11 cellular contexts compared by ENCODE assay signal in the genomic region with DNA sequence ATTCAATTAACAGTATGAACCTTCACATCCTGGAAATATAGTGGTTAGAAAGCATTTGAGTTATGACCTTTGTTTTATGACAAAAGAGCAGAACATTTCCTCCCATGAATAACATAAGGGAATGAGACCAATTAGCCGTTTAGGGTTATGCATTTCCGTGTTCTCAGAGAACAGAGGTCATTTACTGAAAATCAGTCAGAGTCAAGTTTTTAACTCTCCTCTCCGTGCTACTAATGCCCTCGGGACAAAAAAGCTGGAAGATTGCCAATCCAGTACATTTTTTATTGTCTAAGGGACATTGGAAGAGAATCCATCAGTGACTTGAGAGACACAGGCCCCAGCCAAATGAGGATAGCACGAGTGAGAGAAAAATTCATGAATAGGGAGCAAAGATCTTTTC.
DNase-seq lines count a peak whose midpoint lies in the region; ATAC-seq and TF ChIP-seq lines count a peak whose summit lies in the region.
"Had no signal": no experiment of that assay in that cellular context is flagged by ENCODE, and none has a peak within 500 bp of the region (broad histone marks: within the 10 kb centered on the region; RNA-seq: fewer than 3 reads in every experiment).

No MANE protein-coding gene starts in this region.

- in situ Hi-C loops in transverse colon (cut with MboI; ENCODE audit: low pct_ligation_motif_present in 1 of 4, low pct_unique_long_range_greater_than_20kb in 1 of 4, low sequenced_read_pairs in 3 of 4): no loop called here

- H4K20me1 ChIP-seq in GM23338 (replicated peaks; ENCODE audit: insufficient read depth): no peaks in the 10 kb centered on the region

- POLR2A ChIA-PET in WTC11 (lab: Charles Lee): no interaction called here

- H3K4me3 Mint-ChIP-seq in WTC11 (no peak overlapping the region), GM23338 (no peak overlapping the region)
- H3K4me3 Mint-ChIP-seq in T-helper 2 cell treated with Interferon-gamma antibody and Interleukin-4, amounts not matched to agents 5 μg/mL and 100 μg/mL, for 36 hours: no peak overlapping the region

- no peak overlapping the region for H3K27ac ChIP-seq in right atrium auricular region
- peak overlapping the region; percentile 52 for H3K27ac ChIP-seq in left ventricle myocardium inferior (replicated peaks)
- H3K27ac ChIP-seq in transverse colon: peak overlapping the region; percentile 32 to 64 (median 46)
- H3K27ac ChIP-seq in GM23338 (ENCODE audit: low read depth): no peak overlapping the region

- H3K9me3 Mint-ChIP-seq in WTC11 (peaks cover 17% of the 10 kb centered on the region), GM23338 (peaks cover 14% of the 10 kb centered on the region; the same call in 2 of the 3 replicates)
- no peaks in the 10 kb centered on the region for H3K9me3 Mint-ChIP-seq in T-helper 2 cell treated with Interferon-gamma antibody and Interleukin-4, amounts not matched to agents 5 μg/mL and 100 μg/mL, for 36 hours

- no peak for TF ChIP-seq POLR2A in transverse colon (IDR thresholded peaks at IDR 0.05)

- TF ChIP-seq CTCF in right atrium auricular region (IDR thresholded peaks at IDR 0.05): no peak
- TF ChIP-seq CTCF in left ventricle myocardium inferior (IDR thresholded peaks at IDR 0.05; ENCODE audit: borderline replicate concordance): no peak
- no peak for TF ChIP-seq CTCF in transverse colon (IDR thresholded peaks at IDR 0.05)
- no peak for TF ChIP-seq CTCF in WTC11 (IDR thresholded peaks at IDR 0.05)
- no peak for TF ChIP-seq CTCF in GM23338 (conservative IDR thresholded peaks at IDR 0.05; ENCODE audit: low read depth in 2 of 2)

- H3K4me1 Mint-ChIP-seq in WTC11: peaks cover 11% of the 10 kb centered on the region
- H3K4me1 Mint-ChIP-seq in T-helper 2 cell treated with Interferon-gamma antibody and Interleukin-4, amounts not matched to agents 5 μg/mL and 100 μg/mL, for 36 hours (ENCODE audit: low read depth): no peaks in the 10 kb centered on the region
- peaks cover 4% of the 10 kb centered on the region for H3K4me1 Mint-ChIP-seq in GM23338

- 11 to 32% methylated on average over 3 to 5 of the region's 5 CpGs for WGBS in transverse colon (ENCODE audit: low coverage in 1 of 2), 2 donors

- no peaks in the 10 kb centered on the region for H3K27me3 Mint-ChIP-seq in WTC11 (ENCODE audit: low read depth)
- H3K27me3 Mint-ChIP-seq in T-helper 2 cell treated with Interferon-gamma antibody and Interleukin-4, amounts not matched to agents 5 μg/mL and 100 μg/mL, for 36 hours (ENCODE audit: low read depth): no peaks in the 10 kb centered on the region
- peaks cover 2% of the 10 kb centered on the region for H3K27me3 Mint-ChIP-seq in GM23338 (ENCODE audit: insufficient read depth, low read depth, poor library complexity)

- no peaks in the 10 kb centered on the region for H3K27me3 ChIP-seq in right atrium auricular region
- H3K27me3 ChIP-seq in left ventricle myocardium inferior (ENCODE audit: low read depth): no peaks in the 10 kb centered on the region
- no peaks in the 10 kb centered on the region for H3K27me3 ChIP-seq in transverse colon
- no peaks in the 10 kb centered on the region for H3K27me3 ChIP-seq in GM23338 (ENCODE audit: insufficient read depth)

- no peaks in the 10 kb centered on the region for H3K9me3 ChIP-seq in right atrium auricular region
- peaks cover 19% of the 10 kb centered on the region for H3K9me3 ChIP-seq in left ventricle myocardium inferior (replicated peaks)
- H3K9me3 ChIP-seq in transverse colon: no peaks in the 10 kb centered on the region

- no peak overlapping the region for H3K4me2 ChIP-seq in GM23338

- peaks cover 6% of the 10 kb centered on the region; the same call in 1 of the 2 replicates for H3K36me3 Mint-ChIP-seq in WTC11
- H3K36me3 Mint-ChIP-seq in T-helper 2 cell treated with Interferon-gamma antibody and Interleukin-4, amounts not matched to agents 5 μg/mL and 100 μg/mL, for 36 hours (ENCODE audit: low read depth): no peaks in the 10 kb centered on the region
- H3K36me3 Mint-ChIP-seq in GM23338 (ENCODE audit: low read depth): no peaks in the 10 kb centered on the region; the same call in 2 of the 3 replicates

- H3K27ac Mint-ChIP-seq in WTC11: no peak overlapping the region
- no peak overlapping the region for H3K27ac Mint-ChIP-seq in T-helper 2 cell treated with Interferon-gamma antibody and Interleukin-4, amounts not matched to agents 5 μg/mL and 100 μg/mL, for 36 hours
- no peak overlapping the region for H3K27ac Mint-ChIP-seq in GM23338

- TF ChIP-seq EP300 in transverse colon (IDR thresholded peaks at IDR 0.05; ENCODE audit: low read depth): no peak

- H3K4me3 ChIP-seq in right atrium auricular region (no peak overlapping the region), left ventricle myocardium inferior (no peak overlapping the region), transverse colon (no peak overlapping the region), GM23338 (no peak overlapping the region)

- intact Hi-C loops in Right ventricle myocardium superior (cut with DNase I): no loop called here
- intact Hi-C loops in left ventricle myocardium inferior (cut with micrococcal nuclease): no loop called here
- intact Hi-C loops in transverse colon (cut with DNase I; ENCODE audit: low total_unique reads): no loop called here

- H3K36me3 ChIP-seq in right atrium auricular region (no peaks in the 10 kb centered on the region), left ventricle myocardium inferior (no peaks in the 10 kb centered on the region), transverse colon (no peaks in the 10 kb centered on the region), GM23338 (ENCODE audit: insufficient read depth) (no peaks in the 10 kb centered on the region)

- no peak overlapping the region for H2AFZ ChIP-seq in GM23338

- no peaks in the 10 kb centered on the region for H3F3A ChIP-seq in GM23338 (replicated peaks; ENCODE audit: low read depth)

- H3K4me1 ChIP-seq in right atrium auricular region (peaks cover 0 to 6% of the 10 kb centered on the region in 2 donors), left ventricle myocardium inferior (peaks cover 18% of the 10 kb centered on the region), transverse colon (peaks cover 0 to 39% (median 12%) of the 10 kb centered on the region in 4 donors), GM23338 (ENCODE audit: insufficient read depth) (peaks cover 3% of the 10 kb centered on the region; the same call in 1 of the 2 replicates)

- no peaks in the 10 kb centered on the region for H3K79me2 ChIP-seq in GM23338 (replicated peaks; ENCODE audit: insufficient read depth)

- DNase-seq in Right ventricle myocardium superior (no peak), right atrium auricular region (ENCODE audit: low spot score) (no peak), T1000 (lab: John Stamatoyannopoulos, UW) (peak; percentile 12), left ventricle myocardium inferior (no peak), transverse colon (no peak), WTC11 (ENCODE audit: low spot score) (no peak), GM23338 (ENCODE audit: low spot score) (no peak)
- no peak for DNase-seq in T-helper 2 cell treated with Interferon-gamma antibody and Interleukin-4, amounts not matched to agents 5 μg/mL and 100 μg/mL, for 36 hours (ENCODE audit: low spot score)
- DNase-seq: AML-193, cortex of kidney, occipital lobe had no signal

- no peaks in the 10 kb centered on the region; the same call in 1 of the 2 replicates for H3K9me2 ChIP-seq in GM23338 (ENCODE audit: insufficient read depth)

- CTCF ChIA-PET in WTC11 (lab: Charles Lee): no interaction called here

- peak; percentile 60 for ATAC-seq in Right ventricle myocardium superior (ENCODE audit: poor library complexity)
- no peak for ATAC-seq in WTC11
- no peak for ATAC-seq in GM23338

TF ChIP-seq in WTC11, 78 proteins besides CTCF, POLR2A, EP300 and RAD21 (continues in another document):
- TF ChIP-seq OVOL2 (CRISPR knock-in tag; IDR thresholded peaks at IDR 0.05; ENCODE audit: borderline replicate concordance) (no peak), CREM (CRISPR knock-in tag; IDR thresholded peaks at IDR 0.05) (no peak), SMAD4 (CRISPR knock-in tag; IDR thresholded peaks at IDR 0.05) (no peak), ZNF138 (CRISPR knock-in tag; conservative IDR thresholded peaks at IDR 0.05) (no peak), ZNF317 (CRISPR knock-in tag; IDR thresholded peaks at IDR 0.05; ENCODE audit: borderline replicate concordance, low read depth) (no peak), NFATC4 (CRISPR knock-in tag; IDR thresholded peaks at IDR 0.05) (no peak)
- TF ChIP-seq, protein P1, sequence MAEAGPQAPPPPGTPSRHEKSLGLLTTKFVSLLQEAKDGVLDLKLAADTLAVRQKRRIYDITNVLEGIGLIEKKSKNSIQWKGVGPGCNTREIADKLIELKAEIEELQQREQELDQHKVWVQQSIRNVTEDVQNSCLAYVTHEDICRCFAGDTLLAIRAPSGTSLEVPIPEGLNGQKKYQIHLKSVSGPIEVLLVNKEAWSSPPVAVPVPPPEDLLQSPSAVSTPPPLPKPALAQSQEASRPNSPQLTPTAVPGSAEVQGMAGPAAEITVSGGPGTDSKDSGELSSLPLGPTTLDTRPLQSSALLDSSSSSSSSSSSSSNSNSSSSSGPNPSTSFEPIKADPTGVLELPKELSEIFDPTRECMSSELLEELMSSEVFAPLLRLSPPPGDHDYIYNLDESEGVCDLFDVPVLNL (CRISPR knock-in tag; IDR thresholded peaks at IDR 0.05; ENCODE audit: borderline replicate concordance, low read depth): no peak

TF ChIP-seq in GM23338, 12 proteins besides CTCF, POLR2A, EP300 and RAD21:
- TF ChIP-seq ZNF331 (CRISPR knock-in tag; IDR thresholded peaks at IDR 0.05; ENCODE audit: low read depth) (no peak), ZNF114 (CRISPR knock-in tag; IDR thresholded peaks at IDR 0.05) (no peak), EZH2 (IDR thresholded peaks at IDR 0.05; ENCODE audit: low read depth, unreplicated experiment) (no peak), JUNB (IDR thresholded peaks at IDR 0.05; ENCODE audit: unreplicated experiment) (no peak), POLR2AphosphoS5 (IDR thresholded peaks at IDR 0.05; ENCODE audit: low read depth) (no peak)

Comparison
In these comparisons a context has a peak if more than half of its experiments do, and no peak if none do; other contexts are left out.
1. H3K27ac ChIP-seq: peak in left ventricle myocardium inferior (single experiment) and transverse colon (4 of 4); none in right atrium auricular region (0 of 2) and GM23338 (single experiment).